33 cellular contexts compared by ENCODE assay signal in the genomic region with DNA sequence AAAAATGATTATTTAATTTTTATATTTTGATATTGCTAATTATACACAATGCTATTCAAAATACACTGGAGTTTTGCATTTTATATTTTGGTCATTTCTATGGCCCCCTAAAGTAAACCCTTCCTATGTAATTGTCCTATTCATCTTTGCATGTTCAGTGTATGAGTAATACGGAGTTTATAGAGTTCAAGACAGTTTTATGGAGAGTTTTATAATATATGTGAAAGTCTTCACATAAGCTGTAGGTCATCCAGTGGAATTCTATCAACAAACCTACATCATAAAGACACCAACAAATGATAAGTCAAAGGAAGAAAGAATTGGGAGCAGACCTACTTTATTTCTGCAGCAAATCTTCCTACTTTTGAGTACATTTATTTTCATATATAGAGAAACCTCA.
"Had no signal": no experiment of that assay in that cellular context is flagged by ENCODE, and none has a peak within 500 bp of the region (broad histone marks: within the 10 kb centered on the region; RNA-seq: fewer than 3 reads in every experiment).

No MANE protein-coding gene starts in this region.

- FAIRE-seq: astrocyte, bronchial epithelial cell, colon, TTC549 had no signal

- H3K9me3 ChIP-seq: esophagus muscularis mucosa, gastroesophageal sphincter had no signal

- H3K4me3 ChIP-seq: esophagus muscularis mucosa, gastroesophageal sphincter, heart right ventricle had no signal

- H3K27ac ChIP-seq: brain microvascular endothelial cell, esophagus muscularis mucosa, gastroesophageal sphincter, heart right ventricle, VCaP had no signal

- H3K4me1 ChIP-seq: esophagus muscularis mucosa, gastroesophageal sphincter, heart right ventricle had no signal

- ATAC-seq: activated T-cell treated with anti-CD3 and anti-CD28 coated beads, Interleukin-2, amount 50 U/mL, for 72 hours; activated T-helper 17 cell treated with anti-CD3 and anti-CD28 coated beads, Interleukin-2, amount 50 U/mL, for 72 hours; effector memory CD8-positive, alpha-beta T cell; gastroesophageal sphincter; heart right ventricle; WTC11 had no signal

- DNase-seq: activated CD4-positive, alpha-beta memory T cell treated with anti-CD3 and anti-CD28 coated beads, Interleukin-2, amount 10 ng/mL, durations not matched to agents 7 days and 5 days; activated CD4-positive, alpha-beta T cell treated with anti-CD3 and anti-CD28 coated beads for 1 hour; activated CD4-positive, alpha-beta T cell treated with anti-CD3 and anti-CD28 coated beads for 4 hours; activated CD4-positive, alpha-beta T cell treated with anti-CD3 and anti-CD28 coated beads, Interleukin-2, amount 10 ng/mL, durations not matched to agents 7 days and 5 days; activated CD4-positive, alpha-beta T cell treated with anti-CD3 and anti-CD28 coated beads, Interleukin-2, amount 50 U/mL, for 4 hours; activated CD8-positive, alpha-beta memory T cell treated with anti-CD3 and anti-CD28 coated beads, Interleukin-2, amount 50 U/mL, for 48 hours; activated effector memory CD4-positive, alpha-beta T cell treated with Interleukin-2 at 50 U/mL for 16 hours; activated gamma-delta T cell treated with Interleukin-2 at 50 U/mL for 16 hours; activated naive CD4-positive, alpha-beta T cell treated with anti-CD3 and anti-CD28 coated beads, Interleukin-2, amount 50 U/mL, for 16 hours; activated naive CD4-positive, alpha-beta T cell treated with Interleukin-2 at 50 U/mL for 16 hours; activated T-cell treated with anti-CD3 and anti-CD28 coated beads for 4 hours; activated T-cell treated with anti-CD3 and anti-CD28 coated beads, Interleukin-2, amount 50 U/mL, for 24 hours; activated T-cell treated with anti-CD3 and anti-CD28 coated beads, Interleukin-2, amount 50 U/mL, for 72 hours; amniotic stem cell; anterior cingulate cortex; brain microvascular endothelial cell; cortex of kidney; dermis blood vessel endothelial cell; effector CD4-positive, alpha-beta T cell; effector memory CD8-positive, alpha-beta T cell; erythroblast; foreskin melanocyte; heart right ventricle; T-helper 2 cell had no signal
